In genomic region chr17:37648555-37648954, GRCh38 we compare ENCODE assay signal across 2 cellular contexts.
TF ChIP-seq lines count a peak whose summit lies in the region.

No MANE protein-coding gene starts in this region.

TF ChIP-seq in IMR-90, 13 proteins besides CTCF, POLR2A, EP300 and RAD21:
- TF ChIP-seq CHD1 (IDR thresholded peaks at IDR 0.05; ENCODE audit: low read depth, low read length) (no peak), MXI1 (IDR thresholded peaks at IDR 0.05; ENCODE audit: borderline replicate concordance, low read depth, low read length) (0 out of 2 replicates have a peak, but pooled peaks have one; percentile 57), RFX5 (IDR thresholded peaks at IDR 0.05; ENCODE audit: low read depth, low read length) (peak; percentile 51; the same call in 1 of the 2 replicates), FOS (IDR thresholded peaks at IDR 0.05; ENCODE audit: low read depth, low read length) (peak; percentile 21; the same call in 1 of the 2 replicates), MAFK (IDR thresholded peaks at IDR 0.05; ENCODE audit: low read depth, low read length) (peak; percentile 27; the same call in 1 of the 2 replicates)

TF ChIP-seq in GM12878, 131 proteins besides CTCF, POLR2A, EP300 and RAD21:
- no peak for TF ChIP-seq RAD51 (IDR thresholded peaks at IDR 0.05)
- no peak for TF ChIP-seq MAX (IDR thresholded peaks at IDR 0.05; ENCODE audit: low read depth, low read length)
TF ChIP-seq in GM12878: peak in this region for 0.
